Comparison of ENCODE assay signal across 16 cellular contexts in genomic region chr6:15129872-15130271, GRCh38.
A peak's percentile ranks its signal among the peaks of the same experiment; 100 is the strongest.
DNase-seq lines count a peak whose midpoint lies in the region; ATAC-seq, FAIRE-seq and TF ChIP-seq lines count a peak whose summit lies in the region.
"Had no signal": no experiment of that assay in that cellular context is flagged by ENCODE, and none has a peak within 500 bp of the region (broad histone marks: within the 10 kb centered on the region; RNA-seq: fewer than 3 reads in every experiment).

No MANE protein-coding gene starts in this region.

- H3K4me3 ChIP-seq in HUES48 (ENCODE audit: low read depth, low read length) (no peak overlapping the region), astrocyte (ENCODE audit: insufficient read depth, low read depth, low read length) (no peak overlapping the region), trophoblast cell (ENCODE audit: low read depth, low read length) (no peak overlapping the region), gastroesophageal sphincter (no peak overlapping the region)
- H3K4me3 ChIP-seq: pancreas had no signal

- no peak for TF ChIP-seq EP300 in gastroesophageal sphincter (IDR thresholded peaks at IDR 0.05)

- H3K4me1 ChIP-seq in HUES48 (ENCODE audit: control insufficient read depth, insufficient read depth, low read length) (peaks cover 11% of the 10 kb centered on the region), astrocyte (ENCODE audit: insufficient read depth, low read length) (peaks cover 21% of the 10 kb centered on the region), trophoblast cell (ENCODE audit: control insufficient read depth in 1 of 2, insufficient read depth in 2 of 2, low read length in 2 of 2) (peaks cover 8 to 14% of the 10 kb centered on the region in 2 experiments), foreskin keratinocyte (peaks cover 22% of the 10 kb centered on the region), gastroesophageal sphincter (no peaks in the 10 kb centered on the region)
- H3K4me1 ChIP-seq: pancreas had no signal

- H3K4me2 ChIP-seq in astrocyte (ENCODE audit: low read length), result no peak overlapping the region
- no peak overlapping the region for H3K4me2 ChIP-seq in trophoblast cell (ENCODE audit: low read length)

- CTCF ChIA-PET in activated CD4-positive, alpha-beta T cell treated with anti-CD3 and anti-CD28 coated beads for 36 hours (lab: Charles Lee), result interaction anchor here (0.6 kb wide), 1 partner anchor 93 kb away, joined by 3 read pairs; no protein-coding TSS in a partner anchor

- peaks cover 32% of the 10 kb centered on the region for H3K4me1 Mint-ChIP-seq in activated CD4-positive, alpha-beta T cell treated with anti-CD3 and anti-CD28 coated beads for 36 hours
- H3K4me1 Mint-ChIP-seq in astrocyte (ENCODE audit: low read depth, unreplicated experiment), result peaks cover 20% of the 10 kb centered on the region

- H2AK5ac ChIP-seq in trophoblast cell (ENCODE audit: low read length), result peak overlapping the region; percentile 76

- H3K23ac ChIP-seq in trophoblast cell (ENCODE audit: low read length), result no peak overlapping the region

- peak overlapping the region; percentile 76 for H4K91ac ChIP-seq in trophoblast cell (ENCODE audit: low read depth, low read length)

- no peak overlapping the region for H3K4me3 Mint-ChIP-seq in activated CD4-positive, alpha-beta T cell treated with anti-CD3 and anti-CD28 coated beads for 36 hours
- no peak overlapping the region for H3K4me3 Mint-ChIP-seq in astrocyte (ENCODE audit: unreplicated experiment)
- H3K4me3 Mint-ChIP-seq: CD8-positive, alpha-beta T cell had no signal

- H2BK120ac ChIP-seq in trophoblast cell (ENCODE audit: insufficient read depth, low read length, poor library complexity), result peak overlapping the region; percentile 25

- no peak for TF ChIP-seq POLR2A in gastroesophageal sphincter (IDR thresholded peaks at IDR 0.05)

- no peaks in the 10 kb centered on the region for H4K20me1 ChIP-seq in astrocyte (ENCODE audit: insufficient read depth, low read length)

- no peaks in the 10 kb centered on the region for H3K9me3 Mint-ChIP-seq in activated CD4-positive, alpha-beta T cell treated with anti-CD3 and anti-CD28 coated beads for 36 hours (ENCODE audit: low read depth)
- no peaks in the 10 kb centered on the region for H3K9me3 Mint-ChIP-seq in astrocyte (ENCODE audit: unreplicated experiment)
- H3K9me3 Mint-ChIP-seq: CD8-positive, alpha-beta T cell had no signal

- H4K12ac ChIP-seq in trophoblast cell (ENCODE audit: low read depth, low read length), result no peak overlapping the region

- H3K9me3 ChIP-seq in HUES48 (ENCODE audit: control insufficient read depth, insufficient read depth, low read length) (no peaks in the 10 kb centered on the region), astrocyte (ENCODE audit: insufficient read depth, low read depth, low read length) (no peaks in the 10 kb centered on the region), trophoblast cell (ENCODE audit: insufficient read depth, low read depth, low read length) (no peaks in the 10 kb centered on the region), gastroesophageal sphincter (no peaks in the 10 kb centered on the region)
- H3K9me3 ChIP-seq: pancreas had no signal

- peak; percentile 80 for ATAC-seq in activated CD4-positive, alpha-beta T cell treated with anti-CD3 and anti-CD28 coated beads for 36 hours
- no peak for ATAC-seq in foreskin keratinocyte
- ATAC-seq in gastroesophageal sphincter, result no peak
- ATAC-seq: CD8-positive, alpha-beta T cell; pancreas had no signal

- peak overlapping the region; percentile 88 for H3K27ac Mint-ChIP-seq in activated CD4-positive, alpha-beta T cell treated with anti-CD3 and anti-CD28 coated beads for 36 hours
- peak overlapping the region; percentile 44 for H3K27ac Mint-ChIP-seq in astrocyte (ENCODE audit: unreplicated experiment)
- H3K27ac Mint-ChIP-seq: CD8-positive, alpha-beta T cell had no signal

- H3K18ac ChIP-seq in trophoblast cell (ENCODE audit: low read length), result no peak overlapping the region

- DNase-seq in activated CD4-positive, alpha-beta T cell treated with anti-CD3 and anti-CD28 coated beads for 36 hours, result peak; percentile 40
- DNase-seq in activated CD4-positive, alpha-beta T cell treated with anti-CD3 and anti-CD28 coated beads, Interleukin-2, amount 50 U/mL, for 1 hour, result no peak
- no peak for DNase-seq in astrocyte (ENCODE audit: low read depth)
- no peak for DNase-seq in trophoblast cell
- DNase-seq in posterior vena cava (ENCODE audit: low spot score), result no peak
- DNase-seq in foreskin keratinocyte, result no peak
- DNase-seq: activated CD4-positive, alpha-beta T cell treated with anti-CD3 and anti-CD28 coated beads, Interleukin-2, amount 50 U/mL, for 48 hours; CD8-positive, alpha-beta T cell; NCI-H2029 treated with DMSO at 0.1 percent for 48 hours; NCI-H69; pancreas had no signal

- peak overlapping the region; percentile 52 for H4K8ac ChIP-seq in trophoblast cell (ENCODE audit: low read depth, low read length)

- H3K36me3 Mint-ChIP-seq in activated CD4-positive, alpha-beta T cell treated with anti-CD3 and anti-CD28 coated beads for 36 hours (ENCODE audit: low read depth), result no peaks in the 10 kb centered on the region
- no peaks in the 10 kb centered on the region for H3K36me3 Mint-ChIP-seq in astrocyte (ENCODE audit: low read depth, unreplicated experiment)
- H3K36me3 Mint-ChIP-seq: CD8-positive, alpha-beta T cell had no signal

- H3K14ac ChIP-seq in trophoblast cell (ENCODE audit: low read length), result peak overlapping the region; percentile 53

- POLR2A ChIA-PET in activated CD4-positive, alpha-beta T cell treated with anti-CD3 and anti-CD28 coated beads for 36 hours (lab: Charles Lee), result interaction anchor here (0.6 kb wide), 1 partner anchor 117 kb away, joined by 4 read pairs; no protein-coding TSS in a partner anchor

- H3K4ac ChIP-seq in trophoblast cell (ENCODE audit: low read depth, low read length), result no peak overlapping the region

- H2BK5ac ChIP-seq in trophoblast cell (ENCODE audit: low read depth, low read length, poor library complexity), result peak overlapping the region; percentile 31

- H2BK12ac ChIP-seq in trophoblast cell (ENCODE audit: low read length), result peak overlapping the region; percentile 94

- H3K27me3 ChIP-seq in HUES48 (ENCODE audit: control insufficient read depth, insufficient read depth, low read length), result no peaks in the 10 kb centered on the region
- H3K27me3 ChIP-seq in astrocyte (ENCODE audit: insufficient read depth, low read length), result no peaks in the 10 kb centered on the region
- no peaks in the 10 kb centered on the region for H3K27me3 ChIP-seq in trophoblast cell (ENCODE audit: insufficient read depth, low read length)
- no peaks in the 10 kb centered on the region for H3K27me3 ChIP-seq in foreskin keratinocyte
- no peaks in the 10 kb centered on the region for H3K27me3 ChIP-seq in gastroesophageal sphincter
- H3K27me3 ChIP-seq: pancreas had no signal

- intact Hi-C loops in activated CD4-positive, alpha-beta T cell treated with anti-CD3 and anti-CD28 coated beads for 36 hours (cut with DNase I, micrococcal nuclease), result loop anchor here in 1 of 2 experiments (5.0 to 10.0 kb wide), 2 partner anchors 117 to 915 kb away; partner anchors contain the start of gene JARID2
- intact Hi-C loops in posterior vena cava (cut with DNase I), result no loop called here

- H3K27ac ChIP-seq in HUES48 (ENCODE audit: low read depth, low read length), result peak overlapping the region; percentile 35
- no peak overlapping the region for H3K27ac ChIP-seq in astrocyte (ENCODE audit: low read depth, low read length)
- no peak overlapping the region for H3K27ac ChIP-seq in trophoblast cell (ENCODE audit: low read depth, low read length)
- no peak overlapping the region for H3K27ac ChIP-seq in foreskin keratinocyte
- H3K27ac ChIP-seq in gastroesophageal sphincter, result no peak overlapping the region
- H3K27ac ChIP-seq: epithelial cell of prostate, pancreas had no signal

- no peak for TF ChIP-seq CTCF in astrocyte (IDR thresholded peaks at IDR 0.05; ENCODE audit: insufficient read depth, low read depth, low read length)
- no peak for TF ChIP-seq CTCF in foreskin keratinocyte (conservative IDR thresholded peaks at IDR 0.05)
- no peak for TF ChIP-seq CTCF in gastroesophageal sphincter (IDR thresholded peaks at IDR 0.05)

- H3K79me1 ChIP-seq in trophoblast cell (ENCODE audit: low read length), result peaks cover 21% of the 10 kb centered on the region

- H3K9ac ChIP-seq in HUES48 (ENCODE audit: low read depth, low read length) (no peak overlapping the region), astrocyte (ENCODE audit: low read length) (no peak overlapping the region), trophoblast cell (ENCODE audit: low read length) (no peak overlapping the region)

- WGBS in trophoblast cell (ENCODE audit: extremely low coverage, insufficient coverage, insufficient read length), result no CpG with 5 or more reads among the region's 4 CpGs
- WGBS in gastroesophageal sphincter (ENCODE audit: low coverage in 1 of 2), 2 donors, result 86% methylated on average over 3 of the region's 4 CpGs; no CpG with 5 or more reads in 1 of the 2 donors

- no peaks in the 10 kb centered on the region for H3K27me3 Mint-ChIP-seq in activated CD4-positive, alpha-beta T cell treated with anti-CD3 and anti-CD28 coated beads for 36 hours
- H3K27me3 Mint-ChIP-seq in astrocyte (ENCODE audit: low read depth, unreplicated experiment), result no peaks in the 10 kb centered on the region

- H3K79me2 ChIP-seq in astrocyte (ENCODE audit: insufficient read depth, low read length), result no peaks in the 10 kb centered on the region
- peaks cover 2% of the 10 kb centered on the region for H3K79me2 ChIP-seq in trophoblast cell (ENCODE audit: control insufficient read depth, insufficient read depth, low read length, poor library complexity)

- no peak overlapping the region for H2AFZ ChIP-seq in astrocyte (ENCODE audit: low read depth, low read length)
- H2AFZ ChIP-seq in trophoblast cell (ENCODE audit: insufficient read depth, low read length, poor library complexity), result no peak overlapping the region

- no peaks in the 10 kb centered on the region for H3K36me3 ChIP-seq in HUES48 (ENCODE audit: control insufficient read depth, insufficient read depth, low read length)
- no peaks in the 10 kb centered on the region for H3K36me3 ChIP-seq in astrocyte (ENCODE audit: insufficient read depth, low read length)
- H3K36me3 ChIP-seq in trophoblast cell (ENCODE audit: control insufficient read depth in 1 of 2, insufficient read depth in 2 of 2, low read length in 2 of 2), result no peaks in the 10 kb centered on the region
- no peaks in the 10 kb centered on the region for H3K36me3 ChIP-seq in gastroesophageal sphincter
- H3K36me3 ChIP-seq: pancreas had no signal

- FAIRE-seq in astrocyte (lab: Jason Lieb, UNC), result no peak
- FAIRE-seq: H54, islet of Langerhans, pancreas had no signal
